26 cellular contexts compared by ENCODE assay signal in genomic region chrX:13927175-13927574, GRCh38.
"Had no signal": no experiment of that assay in that cellular context is flagged by ENCODE, and none has a peak within 500 bp of the region (broad histone marks: within the 10 kb centered on the region; RNA-seq: fewer than 3 reads in every experiment).

No MANE protein-coding gene starts in this region.

- H3K27ac ChIP-seq: esophagus muscularis mucosa, foreskin keratinocyte, gastroesophageal sphincter, heart right ventricle, left lung, neural progenitor cell, parathyroid adenoma, right atrium auricular region, sigmoid colon, thoracic aorta, tibial nerve, upper lobe of left lung had no signal

- H3K4me3 Mint-ChIP-seq: mesothelial cell of epicardium; naive thymus-derived CD4-positive, alpha-beta T cell; nephron; neural progenitor cell; stimulated activated effector memory CD8-positive, alpha-beta T cell treated with anti-CD3 and anti-CD28 coated beads, Interleukin-12 subunit alpha, Interleukin-12 subunit beta, amount 100 ng/mL, for 72 hours had no signal

- H3K27ac Mint-ChIP-seq: mesothelial cell of epicardium; naive thymus-derived CD4-positive, alpha-beta T cell; nephron; neural progenitor cell; progenitor cell of endocrine pancreas; stimulated activated effector memory CD8-positive, alpha-beta T cell treated with anti-CD3 and anti-CD28 coated beads, Interleukin-12 subunit alpha, Interleukin-12 subunit beta, amount 100 ng/mL, for 72 hours had no signal

- H3K9me3 Mint-ChIP-seq: stimulated activated effector memory CD8-positive, alpha-beta T cell treated with anti-CD3 and anti-CD28 coated beads, Interleukin-12 subunit alpha, Interleukin-12 subunit beta, amount 100 ng/mL, for 72 hours had no signal

- H3K4me3 ChIP-seq: esophagus muscularis mucosa, gastroesophageal sphincter, heart right ventricle, left lung, neural progenitor cell, right atrium auricular region, sigmoid colon, thoracic aorta, tibial nerve, upper lobe of left lung had no signal

- H3K9ac ChIP-seq: neural progenitor cell, parathyroid adenoma had no signal

- DNase-seq: effector memory CD4-positive, alpha-beta T cell; foreskin keratinocyte; glutamatergic neuron; heart right ventricle; hippocampal formation; left cardiac atrium; left lung; mesenchymal stem cell; naive thymus-derived CD4-positive, alpha-beta T cell; sigmoid colon; stimulated activated CD4-positive, alpha-beta T cell treated with anti-CD3 and anti-CD28 coated beads, Interleukin-2, amount 100 ng/mL, for 24 hours; stimulated activated CD4-positive, alpha-beta T cell treated with anti-CD3 and anti-CD28 coated beads, Interleukin-4, amount 100 ng/mL, for 24 hours; stimulated activated naive CD8-positive, alpha-beta T cell treated with anti-CD3 and anti-CD28 coated beads, Interleukin-15, Interleukin-2, amounts not matched to agents 100 U/mL and 50 U/mL, for 24 hours; substantia nigra; upper lobe of left lung had no signal

- H3K27me3 ChIP-seq: esophagus muscularis mucosa, foreskin keratinocyte, gastroesophageal sphincter, neural progenitor cell, right atrium auricular region, sigmoid colon, tibial nerve, upper lobe of left lung had no signal

- H3K27me3 Mint-ChIP-seq: progenitor cell of endocrine pancreas had no signal

- ATAC-seq: foreskin keratinocyte; gastroesophageal sphincter; heart right ventricle; left cardiac atrium; left lung; naive thymus-derived CD4-positive, alpha-beta T cell; stimulated activated effector memory CD8-positive, alpha-beta T cell treated with anti-CD3 and anti-CD28 coated beads, Interleukin-12 subunit alpha, Interleukin-12 subunit beta, amount 100 ng/mL, for 72 hours; stimulated activated naive CD8-positive, alpha-beta T cell treated with anti-CD3 and anti-CD28 coated beads, Interleukin-15, Interleukin-2, amounts not matched to agents 100 U/mL and 50 U/mL, for 24 hours had no signal

- H3K4me1 Mint-ChIP-seq: mesothelial cell of epicardium; naive thymus-derived CD4-positive, alpha-beta T cell; neural progenitor cell; stimulated activated effector memory CD8-positive, alpha-beta T cell treated with anti-CD3 and anti-CD28 coated beads, Interleukin-12 subunit alpha, Interleukin-12 subunit beta, amount 100 ng/mL, for 72 hours had no signal

- H3K4me1 ChIP-seq: foreskin keratinocyte, gastroesophageal sphincter, heart right ventricle, left lung, parathyroid adenoma, right atrium auricular region, sigmoid colon, tibial nerve, upper lobe of left lung had no signal

- H3K9me3 ChIP-seq: esophagus muscularis mucosa, gastroesophageal sphincter, heart right ventricle, left lung, sigmoid colon, thoracic aorta, tibial nerve, upper lobe of left lung had no signal

- H2AFZ ChIP-seq: neural progenitor cell, parathyroid adenoma had no signal

- H3K36me3 ChIP-seq: esophagus muscularis mucosa, gastroesophageal sphincter, heart right ventricle, left lung, right atrium auricular region, sigmoid colon, thoracic aorta, tibial nerve, upper lobe of left lung had no signal

- H3K4me2 ChIP-seq: neural progenitor cell had no signal

- H3K36me3 Mint-ChIP-seq: naive thymus-derived CD4-positive, alpha-beta T cell; stimulated activated effector memory CD8-positive, alpha-beta T cell treated with anti-CD3 and anti-CD28 coated beads, Interleukin-12 subunit alpha, Interleukin-12 subunit beta, amount 100 ng/mL, for 72 hours had no signal
